1 cellular context compared by ENCODE assay signal in the genomic region with DNA sequence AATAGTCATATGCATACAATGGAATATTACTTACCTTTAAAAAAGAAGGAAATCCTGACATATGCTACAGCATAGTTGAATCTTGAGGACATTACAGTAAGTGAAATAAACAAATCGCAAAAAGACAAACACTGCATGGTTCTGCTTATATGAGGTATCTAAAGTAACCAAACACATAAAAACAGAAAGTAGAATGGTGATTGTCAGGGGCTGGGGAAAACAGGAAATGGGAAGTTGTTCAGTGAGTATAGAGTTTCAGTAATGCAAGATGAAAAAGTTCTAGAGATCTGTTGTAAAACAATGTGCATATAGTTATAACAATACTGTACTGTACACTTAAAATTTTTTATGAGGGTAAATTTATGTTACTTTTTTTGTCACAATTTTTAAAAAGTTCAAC.
A peak's percentile ranks its signal among the peaks of the same experiment; 100 is the strongest.
TF ChIP-seq lines count a peak whose summit lies in the region.

No MANE protein-coding gene starts in this region.

TF ChIP-seq in GM12878, 131 proteins besides CTCF, POLR2A, EP300 and RAD21:
- TF ChIP-seq SPI1 (IDR thresholded peaks at IDR 0.05; ENCODE audit: borderline replicate concordance, insufficient read depth, low read depth, low read length) (peak; percentile 46; the same call in 1 of the 2 replicates), JUND (IDR thresholded peaks at IDR 0.05; ENCODE audit: low read depth, low read length) (no peak)
